In genomic region chr20:13221673-13222318, GRCh38 we compare ENCODE assay signal across 8 cellular contexts. TPM values are rescaled to one million over a fixed set of nuclear protein-coding genes. Genes with fewer than 3 reads are reported as not detected.
A peak's percentile ranks its signal among the peaks of the same experiment; 100 is the strongest.
DNase-seq lines count a peak whose midpoint lies in the region; ATAC-seq and TF ChIP-seq lines count a peak whose summit lies in the region.

No MANE protein-coding gene starts in this region.

- H3K27me3 Mint-ChIP-seq in osteocyte (ENCODE audit: unreplicated experiment) (peaks cover 70% of the 10 kb centered on the region), type B pancreatic cell (peaks cover 75% of the 10 kb centered on the region)

- DNase-seq in Peyer's patch = peak in 2 of 3 donors; percentile 61 to 70
- DNase-seq in activated gamma-delta T cell treated with anti-CD3 and anti-CD28 coated beads, Interleukin-2, amount 50 U/mL, for 16 hours (ENCODE audit: low read depth) = peak; percentile 19
- DNase-seq in germinal center (ENCODE audit: low spot score) = peak; percentile 16
- no peak for DNase-seq in osteocyte (ENCODE audit: extremely low spot score, unreplicated experiment)
- peak; percentile 80 for DNase-seq in type B pancreatic cell (ENCODE audit: extremely low spot score, unreplicated experiment)

- peak overlapping the region; percentile 92 to 99 (median 94) for H3K4me2 ChIP-seq in BLaER1 treated with 17β-estradiol and CSF1 and Interleukin-3, amounts not matched to agents 10 nM and 100 nM

- peaks cover 0 to 9% (median 6%) of the 10 kb centered on the region in 11 experiments; a peak in 13 of 22 replicates for H3K9me3 ChIP-seq in BLaER1 treated with 17β-estradiol and CSF1 and Interleukin-3, amounts not matched to agents 10 nM and 100 nM (replicated peaks in 1 of 11)
- no peaks in the 10 kb centered on the region for H3K9me3 ChIP-seq in Peyer's patch

- H3K9me3 Mint-ChIP-seq in osteocyte (ENCODE audit: unreplicated experiment) = no peaks in the 10 kb centered on the region
- H3K9me3 Mint-ChIP-seq in type B pancreatic cell = no peaks in the 10 kb centered on the region

- H3K27me3 ChIP-seq in BLaER1 treated with 17β-estradiol and CSF1 and Interleukin-3, amounts not matched to agents 10 nM and 100 nM = peaks cover 53 to 63% (median 57%) of the 10 kb centered on the region in 11 experiments
- H3K27me3 ChIP-seq in Peyer's patch = peaks cover 0 to 19% of the 10 kb centered on the region in 2 donors

- H3K4me3 Mint-ChIP-seq in osteocyte (ENCODE audit: unreplicated experiment) (peak overlapping the region; percentile 70), type B pancreatic cell (peak overlapping the region; percentile 88)

- H3K4me1 ChIP-seq in BLaER1 treated with 17β-estradiol and CSF1 and Interleukin-3, amounts not matched to agents 10 nM and 100 nM = peaks cover 4 to 37% (median 32%) of the 10 kb centered on the region in 10 experiments; a peak in 19 of 20 replicates
- H3K4me1 ChIP-seq in Peyer's patch = peaks cover 0 to 21% (median 0%) of the 10 kb centered on the region in 4 donors

- peaks cover 16% of the 10 kb centered on the region for H3K4me1 Mint-ChIP-seq in osteocyte (ENCODE audit: unreplicated experiment)
- H3K4me1 Mint-ChIP-seq in type B pancreatic cell (ENCODE audit: unreplicated experiment) = peaks cover 9% of the 10 kb centered on the region

- H3K36me3 Mint-ChIP-seq in osteocyte (ENCODE audit: unreplicated experiment) (peaks cover 2% of the 10 kb centered on the region), type B pancreatic cell (peaks cover 3% of the 10 kb centered on the region)

- H4K20me1 ChIP-seq in BLaER1 treated with 17β-estradiol and CSF1 and Interleukin-3, amounts not matched to agents 10 nM and 100 nM = peaks cover 0 to 26% (median 16%) of the 10 kb centered on the region in 11 experiments; a peak in 13 of 22 replicates

- peak; percentile 87 for ATAC-seq in GM19324 (IDR thresholded peaks at IDR 0.05; ENCODE audit: low FRiP score, unreplicated experiment)
- peak; percentile 94 for ATAC-seq in HG03432 (IDR thresholded peaks at IDR 0.05; ENCODE audit: unreplicated experiment)

- no peak overlapping the region for H3K27ac Mint-ChIP-seq in osteocyte (ENCODE audit: unreplicated experiment)
- H3K27ac Mint-ChIP-seq in type B pancreatic cell = no peak overlapping the region

- TF ChIP-seq POLR2A in Peyer's patch (IDR thresholded peaks at IDR 0.05) = no peak

- no peaks in the 10 kb centered on the region for H3K36me3 ChIP-seq in BLaER1 treated with 17β-estradiol and CSF1 and Interleukin-3, amounts not matched to agents 10 nM and 100 nM
- no peaks in the 10 kb centered on the region for H3K36me3 ChIP-seq in Peyer's patch

- peak overlapping the region; percentile 70 to 80 (median 72) for H3K4me3 ChIP-seq in BLaER1 treated with 17β-estradiol and CSF1 and Interleukin-3, amounts not matched to agents 10 nM and 100 nM
- peak overlapping the region in 3 of 4 donors; percentile 41 to 74 (median 68) for H3K4me3 ChIP-seq in Peyer's patch

- H3K9ac ChIP-seq in BLaER1 treated with 17β-estradiol and CSF1 and Interleukin-3, amounts not matched to agents 10 nM and 100 nM = peak overlapping the region; percentile 62 to 78 (median 72)

- TF ChIP-seq CTCF in Peyer's patch (IDR thresholded peaks at IDR 0.05) = peak in 1 of 6 experiments; percentile 9
- peak; percentile 27 for TF ChIP-seq CTCF in osteocyte (IDR thresholded peaks at IDR 0.05)
- TF ChIP-seq CTCF in type B pancreatic cell (conservative IDR thresholded peaks at IDR 0.05) = peak; percentile 59

- H3K27ac ChIP-seq in BLaER1 treated with 17β-estradiol and CSF1 and Interleukin-3, amounts not matched to agents 10 nM and 100 nM = peak overlapping the region in 9 of 11 experiments; percentile 37 to 60 (median 45); a peak in 12 of 22 replicates
- no peak overlapping the region for H3K27ac ChIP-seq in Peyer's patch

RNA-seq across cellular contexts. Expression of gene ISM1, which starts 0.7 kb away (rescaled TPM):
- total RNA-seq in Peyer's patch (1 to 10 TPM in 3 of 4 donors, under 1 TPM in 1; 0.70 to 3.3 (median 1.7) TPM), osteocyte (0.21 and 0.31 TPM in 2 replicates), type B pancreatic cell (ENCODE audit: low replicate concordance) (0.81 and 9.0 TPM in 2 replicates)

Comparison
In these comparisons a context has a peak if more than half of its experiments do, and no peak if none do; other contexts are left out.
1. H3K27ac ChIP-seq: peak in BLaER1 treated with 17β-estradiol and CSF1 and Interleukin-3, amounts not matched to agents 10 nM and 100 nM (9 of 11); none in Peyer's patch (0 of 4).